In the genomic region with DNA sequence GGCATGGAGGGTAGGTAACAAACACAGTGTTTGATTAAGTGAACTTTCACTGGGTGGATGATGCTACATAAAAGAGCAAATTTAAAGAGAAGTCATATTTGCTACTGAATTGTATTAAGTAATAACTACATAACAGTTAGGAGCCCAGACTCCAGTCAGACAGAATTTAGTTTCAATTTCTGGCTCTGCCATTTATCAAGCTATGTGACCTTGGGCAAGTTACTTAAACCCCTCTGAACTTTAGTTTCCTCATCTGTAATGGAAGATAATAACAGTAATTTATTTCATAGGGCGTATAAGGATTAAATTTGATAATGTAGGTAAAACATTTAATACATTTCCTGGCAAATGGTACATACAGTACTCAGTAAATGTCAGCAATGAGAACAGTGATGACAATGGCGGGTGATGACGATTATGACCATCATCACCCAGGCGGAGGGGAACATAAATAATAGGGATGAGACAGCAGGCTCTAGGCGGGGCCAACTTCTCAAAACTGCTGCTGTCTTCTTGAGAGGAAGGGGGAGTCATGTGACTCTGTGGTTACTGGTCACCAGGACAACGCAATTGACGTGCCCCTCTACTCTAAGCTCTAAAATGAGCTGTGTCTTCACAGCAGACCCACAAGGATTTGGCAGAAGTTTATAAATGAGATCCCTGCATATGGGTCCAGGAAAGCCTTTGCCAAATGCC, we compare ENCODE assay signal across 7 cellular contexts.
DNase-seq lines count a peak whose midpoint lies in the region; ATAC-seq lines count a peak whose summit lies in the region.

No MANE protein-coding gene starts in this region.

- H3K36me3 Mint-ChIP-seq in activated naive CD4-positive, alpha-beta T cell treated with anti-CD3 and anti-CD28 coated beads, Interleukin-2, amount 50 U/mL, for 24 hours: peaks cover 5% of the 10 kb centered on the region

- H3K9me3 Mint-ChIP-seq in activated naive CD4-positive, alpha-beta T cell treated with anti-CD3 and anti-CD28 coated beads, Interleukin-2, amount 50 U/mL, for 24 hours: no peaks in the 10 kb centered on the region

- H3K27ac Mint-ChIP-seq in activated naive CD4-positive, alpha-beta T cell treated with anti-CD3 and anti-CD28 coated beads, Interleukin-2, amount 50 U/mL, for 24 hours: peak overlapping the region; percentile 32

- ATAC-seq in GM18858 (IDR thresholded peaks at IDR 0.05; ENCODE audit: unreplicated experiment) (peak; percentile 79), HG02970 (IDR thresholded peaks at IDR 0.05; ENCODE audit: low FRiP score, unreplicated experiment) (peak; percentile 64)

- H3K27me3 Mint-ChIP-seq in activated naive CD4-positive, alpha-beta T cell treated with anti-CD3 and anti-CD28 coated beads, Interleukin-2, amount 50 U/mL, for 24 hours: no peaks in the 10 kb centered on the region

- peaks cover 20% of the 10 kb centered on the region for H3K4me1 Mint-ChIP-seq in activated naive CD4-positive, alpha-beta T cell treated with anti-CD3 and anti-CD28 coated beads, Interleukin-2, amount 50 U/mL, for 24 hours

- DNase-seq in SIG-M5 (lab: John Stamatoyannopoulos, UW): peak; percentile 75
- DNase-seq in iPS-NIHi11 (ENCODE audit: low spot score): peak; percentile 29
- peak; percentile 43 for DNase-seq in stimulated activated CD8-positive, alpha-beta memory T cell treated with anti-CD3 and anti-CD28 coated beads, Interleukin-12 subunit alpha, Interleukin-12 subunit beta, amount 100 ng/mL, for 4 hours (ENCODE audit: low read depth)
- no peak for DNase-seq in DMS79 (lab: John Stamatoyannopoulos, UW)

- H3K4me3 Mint-ChIP-seq in activated naive CD4-positive, alpha-beta T cell treated with anti-CD3 and anti-CD28 coated beads, Interleukin-2, amount 50 U/mL, for 24 hours: peak overlapping the region; percentile 58
